In the genomic region with DNA sequence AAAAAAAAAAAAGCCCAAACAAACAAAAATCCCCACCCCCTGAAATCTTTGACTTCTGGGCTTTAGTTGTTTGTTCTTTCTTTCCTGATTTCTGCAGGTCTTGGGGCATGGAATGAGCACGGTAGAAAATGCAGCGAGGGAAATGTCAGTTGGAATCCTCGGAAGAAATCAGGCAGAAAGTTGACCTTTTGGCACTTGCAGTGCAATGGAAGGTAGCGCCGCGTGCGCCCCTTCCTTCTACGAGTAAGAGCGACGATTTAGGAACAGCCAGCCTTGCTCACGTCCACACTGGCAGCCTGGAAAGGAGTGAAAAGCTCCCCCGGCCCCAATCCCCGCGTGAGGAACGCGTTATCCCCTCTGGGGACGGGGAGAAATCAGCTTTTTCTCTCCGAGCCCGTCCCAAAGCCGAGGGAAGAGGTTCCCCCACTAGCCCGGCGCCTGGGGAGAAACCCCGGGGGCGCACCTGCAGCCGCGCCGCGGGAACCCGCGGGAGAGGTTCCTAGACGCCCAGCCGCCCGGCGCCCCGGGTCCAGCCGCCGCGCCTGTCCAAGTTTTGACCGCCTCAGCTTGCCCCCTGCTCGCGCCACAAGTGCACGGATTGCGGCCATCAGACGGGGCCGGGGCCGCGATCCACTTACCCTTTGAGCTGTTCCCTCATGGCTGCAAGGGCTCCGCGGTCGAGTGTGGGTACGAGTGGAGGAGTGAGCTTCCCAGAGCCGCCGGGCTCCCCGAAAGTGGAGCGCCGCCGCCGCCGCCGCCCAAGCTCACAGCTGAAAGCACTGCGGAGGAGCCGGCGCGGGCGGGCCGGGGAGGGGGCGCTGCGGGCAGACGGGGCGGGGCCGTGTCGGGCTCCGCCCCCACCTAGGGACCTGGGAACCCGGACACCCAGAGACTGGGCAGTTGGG, we compare ENCODE assay signal across 8 cellular contexts.
A peak's percentile ranks its signal among the peaks of the same experiment; 100 is the strongest.
DNase-seq lines count a peak whose midpoint lies in the region; ATAC-seq and TF ChIP-seq lines count a peak whose summit lies in the region.

No MANE protein-coding gene starts in this region.

- in situ Hi-C loops in transverse colon (cut with MboI; ENCODE audit: low pct_ligation_motif_present in 1 of 4, low pct_unique_long_range_greater_than_20kb in 1 of 4, low sequenced_read_pairs in 3 of 4): no loop called here

- ATAC-seq in GM18858 (IDR thresholded peaks at IDR 0.05; ENCODE audit: unreplicated experiment): peak; percentile 65
- peak; percentile 89 for ATAC-seq in HG02973 (IDR thresholded peaks at IDR 0.05; ENCODE audit: unreplicated experiment)

- H3K4me3 ChIP-seq in dorsolateral prefrontal cortex (peak overlapping the region; percentile 24 to 77 (median 61)), transverse colon (peak overlapping the region; percentile 18 to 77 (median 54))

- H3K36me3 ChIP-seq in transverse colon: no peaks in the 10 kb centered on the region

- intact Hi-C loops in dorsolateral prefrontal cortex (cut with DNase I) (no loop called here), transverse colon (cut with DNase I; ENCODE audit: low total_unique reads) (no loop called here)

- H3K4me1 ChIP-seq in transverse colon: peaks cover 0 to 5% (median 0%) of the 10 kb centered on the region in 4 donors

- 11 to 39% methylated on average over 3 to 74 of the region's 74 CpGs for WGBS in transverse colon (ENCODE audit: low coverage in 1 of 2), 2 donors

- TF ChIP-seq CTCF in dorsolateral prefrontal cortex (IDR thresholded peaks at IDR 0.05 in 54 of 56, conservative IDR thresholded peaks at IDR 0.05 in 2 of 56; ENCODE audit: low read depth in 1 of 56, partially characterized antibody in 56 of 56): no peak
- no peak for TF ChIP-seq CTCF in transverse colon (IDR thresholded peaks at IDR 0.05)

- no peaks in the 10 kb centered on the region for H3K9me3 ChIP-seq in transverse colon

- no peak for TF ChIP-seq EP300 in transverse colon (IDR thresholded peaks at IDR 0.05; ENCODE audit: low read depth)

- peaks cover 0 to 76% (median 16%) of the 10 kb centered on the region in 45 donors for H3K27me3 ChIP-seq in dorsolateral prefrontal cortex
- H3K27me3 ChIP-seq in transverse colon: no peaks in the 10 kb centered on the region

- DNase-seq in AG20443 (ENCODE audit: low spot score) (peak; percentile 81), RPMI8226 (peak; percentile 13), dorsolateral prefrontal cortex (peak in 8 of 10 donors; percentile 27 to 65 (median 52)), medulla oblongata (ENCODE audit: extremely low spot score) (peak; percentile 29), transverse colon (peak; percentile 59), NCI-H2171 (lab: John Stamatoyannopoulos, UW) (no peak)

- H3K27ac ChIP-seq in dorsolateral prefrontal cortex (peak overlapping the region in 49 of 59 donors; percentile 11 to 84 (median 61)), transverse colon (peak overlapping the region; percentile 60 to 79 (median 66))

- TF ChIP-seq POLR2A in transverse colon (IDR thresholded peaks at IDR 0.05): no peak
